Comparison of ENCODE assay signal across 8 cellular contexts in the genomic region with DNA sequence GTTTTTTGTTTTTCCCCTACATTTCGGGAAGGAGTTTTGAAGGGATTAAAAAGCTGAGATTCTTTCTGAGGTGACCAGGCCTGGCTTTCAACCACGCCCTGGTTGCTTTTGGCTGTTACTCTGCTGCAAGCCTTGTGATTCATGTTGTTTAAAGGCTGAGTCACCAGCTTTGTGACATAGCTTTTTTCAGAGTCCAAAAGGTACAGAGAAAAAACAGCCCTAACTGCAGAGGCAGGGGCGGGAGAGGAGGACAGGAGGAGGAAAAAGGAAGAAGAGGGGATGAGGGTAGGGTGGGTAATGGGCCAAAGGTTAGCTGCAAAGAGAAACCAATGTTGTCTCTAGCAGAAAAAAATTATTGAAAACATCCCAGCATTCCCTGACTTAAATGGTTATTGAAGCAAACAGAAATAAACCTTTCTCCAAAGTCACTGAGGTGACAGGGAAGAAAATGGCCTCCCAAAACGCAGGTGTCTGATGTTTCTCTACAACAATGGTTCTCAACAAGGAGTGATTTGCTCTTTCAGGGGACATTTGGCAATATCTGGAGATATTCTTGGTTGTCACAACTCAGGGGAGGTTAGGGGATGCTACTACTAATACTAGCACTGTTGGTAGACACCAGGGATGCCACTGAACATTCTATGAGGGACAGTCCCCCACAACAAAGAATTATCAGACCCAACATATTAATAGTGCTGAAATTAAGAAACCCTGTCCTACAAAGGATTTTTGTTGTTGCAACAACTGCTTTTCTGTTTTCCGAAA. TPM values are rescaled to one million over a fixed set of nuclear protein-coding genes. Genes with fewer than 3 reads are reported as not detected.
DNase-seq lines count a peak whose midpoint lies in the region; ATAC-seq and TF ChIP-seq lines count a peak whose summit lies in the region.

No MANE protein-coding gene starts in this region.

- intact Hi-C loops in testis (cut with DNase I; ENCODE audit: low total_unique reads): no loop called here

- TF ChIP-seq CTCF in RWPE2 (IDR thresholded peaks at IDR 0.05; ENCODE audit: poor library complexity, severe bottlenecking): no peak
- TF ChIP-seq CTCF in testis (IDR thresholded peaks at IDR 0.05): no peak

- peaks cover 11% of the 10 kb centered on the region for H3K36me3 ChIP-seq in RWPE2 (ENCODE audit: low read depth)
- no peaks in the 10 kb centered on the region for H3K36me3 ChIP-seq in testis (ENCODE audit: low read depth, missing control alignments)

- DNase-seq in GM03348 (ENCODE audit: low spot score) (peak; percentile 59), RWPE2 (ENCODE audit: low spot score) (peak; percentile 81), dermis blood vessel endothelial cell (peak; percentile 91), memory B cell (ENCODE audit: low spot score in 2 of 2) (no peak), testis (peak; percentile 72), NCI-H524 treated with DMSO at 0.1 percent for 48 hours (lab: John Stamatoyannopoulos, UW) (no peak)
- DNase-seq in effector CD8-positive, alpha-beta T cell (lab: John Stamatoyannopoulos, UW): no peak

- peaks cover 46% of the 10 kb centered on the region for H3K4me1 ChIP-seq in RWPE2 (ENCODE audit: insufficient read depth, poor library complexity, severe bottlenecking)
- peaks cover 37% of the 10 kb centered on the region for H3K4me1 ChIP-seq in testis

- 20 to 36% methylated on average over 5 of the region's 5 CpGs for WGBS in testis, 2 donors

- ATAC-seq in RWPE2 (ENCODE audit: low read depth) (peak; percentile 15), memory B cell (ENCODE audit: low read depth) (no peak), GM21390 (IDR thresholded peaks at IDR 0.05; ENCODE audit: unreplicated experiment) (no peak)

- H3K9me3 ChIP-seq in RWPE2 (ENCODE audit: severe bottlenecking) (no peaks in the 10 kb centered on the region), testis (no peaks in the 10 kb centered on the region)

- peak overlapping the region; percentile 77 for H3K4me3 Mint-ChIP-seq in memory B cell

- H3K4me1 Mint-ChIP-seq in memory B cell: peaks cover 63% of the 10 kb centered on the region

- peak overlapping the region; percentile 96 for H3K4me3 ChIP-seq in RWPE2 (ENCODE audit: severe bottlenecking)
- H3K4me3 ChIP-seq in testis: peak overlapping the region in 1 of 2 donors; percentile 43

- H3K27ac ChIP-seq in RWPE2 (ENCODE audit: poor library complexity, severe bottlenecking) (peak overlapping the region; percentile 100), testis (peak overlapping the region; percentile 100)

- TF ChIP-seq POLR2A in testis (IDR thresholded peaks at IDR 0.05): no peak

- H3K27me3 Mint-ChIP-seq in memory B cell: no peaks in the 10 kb centered on the region

- H3K27me3 ChIP-seq in RWPE2 (ENCODE audit: insufficient read depth, poor library complexity, severe bottlenecking) (no peaks in the 10 kb centered on the region), testis (no peaks in the 10 kb centered on the region)

- no peaks in the 10 kb centered on the region for H3K9me3 Mint-ChIP-seq in memory B cell

- peak overlapping the region; percentile 99 for H3K27ac Mint-ChIP-seq in memory B cell

- peaks cover 19% of the 10 kb centered on the region for H3K36me3 Mint-ChIP-seq in memory B cell

RNA-seq across cellular contexts. Expression of a gene that starts 2.1 kb away (rescaled TPM):
- total RNA-seq in dermis blood vessel endothelial cell (1,840 and 2,354 TPM in 2 replicates), testis (1,000 to 10,000 TPM; 1,262 to 1,458 TPM)
- 2,678 TPM for polyA plus RNA-seq in testis (ENCODE audit: insufficient read depth, low read depth, low replicate concordance)

RNA-seq across cellular contexts. Expression of a gene that starts 52.9 kb away (rescaled TPM):
- 42.5 and 44.1 TPM in 2 replicates for total RNA-seq in dermis blood vessel endothelial cell
- total RNA-seq in testis: 10 to 100 TPM; 46.9 to 73.6 TPM
- 116 TPM for polyA plus RNA-seq in testis (ENCODE audit: insufficient read depth, low read depth, low replicate concordance)

Comparison
In these comparisons a context has a peak if more than half of its experiments do, and no peak if none do; other contexts are left out.
1. DNase-seq: peak in GM03348 (single experiment), RWPE2 (single experiment), dermis blood vessel endothelial cell (single experiment) and testis (single experiment); none in memory B cell (0 of 2), effector CD8-positive, alpha-beta T cell (single experiment) and NCI-H524 treated with DMSO at 0.1 percent for 48 hours (single experiment).